ENCODE assay signal across 8 cellular contexts in the genomic region with DNA sequence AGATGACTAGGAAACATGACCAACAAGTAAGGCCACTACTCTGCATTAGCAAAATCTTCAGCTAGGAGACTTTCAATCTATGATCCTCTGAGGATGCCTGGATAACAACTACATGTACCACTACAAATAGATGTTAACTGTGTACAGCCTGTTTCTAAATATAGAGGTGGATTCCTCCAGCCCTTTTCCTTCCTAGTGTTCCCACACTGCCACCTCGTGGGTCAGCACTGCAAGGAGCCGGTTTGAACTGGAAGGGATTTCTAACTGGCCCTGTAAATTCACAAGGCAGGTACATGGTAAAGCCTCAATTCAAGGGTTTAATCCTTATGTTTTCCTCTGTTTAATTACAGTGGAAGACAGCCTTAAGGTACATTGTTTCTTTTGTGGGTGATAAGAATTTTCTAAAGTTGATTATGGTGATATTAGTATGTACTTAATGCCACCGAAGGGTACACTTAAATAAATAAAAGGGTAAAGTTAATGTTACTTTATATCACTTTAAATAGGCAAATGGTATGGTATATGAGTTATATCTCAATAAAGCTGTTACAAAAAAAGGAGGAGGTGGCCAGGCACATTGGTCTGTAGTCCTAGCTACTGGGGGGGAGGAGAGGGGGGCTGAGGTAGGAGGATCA. TPM values are rescaled to one million over a fixed set of nuclear protein-coding genes. Genes with fewer than 3 reads are reported as not detected.
DNase-seq lines count a peak whose midpoint lies in the region; ATAC-seq, FAIRE-seq and TF ChIP-seq lines count a peak whose summit lies in the region.

No MANE protein-coding gene starts in this region.

- peak; percentile 64 for FAIRE-seq in GM18507 (lab: Jason Lieb, UNC)

- DNase-seq in AG04450 (ENCODE audit: low read depth, low spot score): peak; percentile 48
- no peak for DNase-seq in GM18507 (ENCODE audit: extremely low spot score, insufficient read length, low read depth)
- peak; percentile 58 for DNase-seq in NCI-H128 (lab: John Stamatoyannopoulos, UW; ENCODE audit: unreplicated experiment)
- peak; percentile 73 for DNase-seq in SKM-1 treated with dmso at 0.1 percent for 144 hours (lab: John Stamatoyannopoulos, UW; ENCODE audit: unreplicated experiment)
- DNase-seq in choroid plexus epithelial cell (ENCODE audit: low read depth): peak; percentile 90
- no peak for DNase-seq in left lobe of liver (ENCODE audit: low spot score)
- DNase-seq in stimulated activated CD8-positive, alpha-beta memory T cell treated with anti-CD3 and anti-CD28 coated beads, Interleukin-4, amount 100 ng/mL, for 24 hours (ENCODE audit: low read depth): peak; percentile 22

- H3K27me3 ChIP-seq in AG04450 (ENCODE audit: control insufficient read depth, insufficient read depth, low read length): no peaks in the 10 kb centered on the region

- no peak overlapping the region for H3K4me3 ChIP-seq in AG04450 (ENCODE audit: low read depth, low read length)
- H3K4me3 ChIP-seq in choroid plexus epithelial cell (ENCODE audit: low read depth, low read length): no peak overlapping the region

- ATAC-seq in left lobe of liver: peak; percentile 94
- no peak for ATAC-seq in GM21526 (IDR thresholded peaks at IDR 0.05; ENCODE audit: low FRiP score, unreplicated experiment)

- peak; percentile 97 for TF ChIP-seq CTCF in AG04450 (IDR thresholded peaks at IDR 0.05; ENCODE audit: low read depth, low read length)
- TF ChIP-seq CTCF in choroid plexus epithelial cell (conservative IDR thresholded peaks at IDR 0.05; ENCODE audit: low read depth, low read length): peak; percentile 89

- CTCF ChIA-PET in AG04450 (lab: Charles Lee): interaction anchor here (0.6 to 3.1 kb wide), 13 partner anchors 10 to 1340 kb away, joined by 3 to 29 read pairs (median 4); no protein-coding TSS in a partner anchor

- H3K27ac ChIP-seq in AG04450 (ENCODE audit: low read depth, low read length): no peak overlapping the region

- POLR2A ChIA-PET in AG04450 (lab: Yijun Ruan, JAX): no interaction called here

- no peaks in the 10 kb centered on the region for H3K9me3 ChIP-seq in AG04450 (ENCODE audit: control insufficient read depth, insufficient read depth, low read length)

RNA-seq across cellular contexts. Expression of a gene that starts 14.4 kb away (rescaled TPM):
- 37.5 and 39.9 TPM in 2 replicates for polyA plus RNA-seq in AG04450 (2011; rRNA removed)
- 37.0 and 40.4 TPM in 2 replicates for polyA minus RNA-seq in AG04450 (2011; rRNA and poly(A)+ RNA removed)
- 6.7 TPM for total RNA-seq in left lobe of liver

Comparison
In these comparisons a context has a peak if more than half of its experiments do, and no peak if none do; other contexts are left out.
1. DNase-seq: peak in AG04450 (single experiment), NCI-H128 (single experiment), SKM-1 treated with dmso at 0.1 percent for 144 hours (single experiment), choroid plexus epithelial cell (single experiment) and stimulated activated CD8-positive, alpha-beta memory T cell treated with anti-CD3 and anti-CD28 coated beads, Interleukin-4, amount 100 ng/mL, for 24 hours (single experiment); none in GM18507 (single experiment) and left lobe of liver (single experiment).